Comparison of ENCODE assay signal across 2 cellular contexts in the genomic region with DNA sequence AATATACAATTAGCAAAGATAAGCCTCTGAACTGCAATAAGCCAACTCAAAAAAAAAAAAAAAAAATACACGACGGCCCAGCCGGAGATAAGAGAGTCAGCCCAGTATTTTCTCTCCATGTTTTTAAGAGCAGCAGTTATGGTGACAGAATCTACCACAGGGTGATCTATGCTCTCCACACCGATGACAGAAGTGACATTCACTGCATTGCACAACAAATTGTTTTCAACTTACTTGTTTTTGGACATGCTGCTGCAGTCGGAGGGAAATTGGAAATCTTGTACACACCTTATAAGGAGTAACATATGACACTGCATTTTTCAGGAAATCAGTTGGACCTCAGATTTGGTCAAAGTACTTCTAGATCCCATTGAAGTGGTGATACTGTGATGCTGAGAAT.
A peak's percentile ranks its signal among the peaks of the same experiment; 100 is the strongest.
TF ChIP-seq lines count a peak whose summit lies in the region.

No MANE protein-coding gene starts in this region.

TF ChIP-seq in WTC11, 78 proteins besides CTCF, POLR2A, EP300 and RAD21:
- TF ChIP-seq TP53 (CRISPR knock-in tag; IDR thresholded peaks at IDR 0.05) = no peak
- no peak for TF ChIP-seq ZNF396 (CRISPR knock-in tag; IDR thresholded peaks at IDR 0.05; ENCODE audit: borderline replicate concordance)
- TF ChIP-seq GABPB1 (CRISPR knock-in tag; IDR thresholded peaks at IDR 0.05) = peak; percentile 84
- TF ChIP-seq NR1H2 (CRISPR knock-in tag; IDR thresholded peaks at IDR 0.05) = no peak
- TF ChIP-seq ZNF423 (CRISPR knock-in tag; IDR thresholded peaks at IDR 0.05) = no peak

TF ChIP-seq in HepG2, 621 proteins besides CTCF, POLR2A, EP300 and RAD21 (continues in another document):
- TF ChIP-seq U2AF1 (optimal IDR thresholded peaks at IDR 0.05; ENCODE audit: low read depth, low read length) = no peak
- no peak for TF ChIP-seq SMAD9 (CRISPR knock-in tag; IDR thresholded peaks at IDR 0.05)
- TF ChIP-seq ZNF354B (CRISPR knock-in tag; IDR thresholded peaks at IDR 0.05) = no peak
- no peak for TF ChIP-seq ZNF891 (CRISPR knock-in tag; IDR thresholded peaks at IDR 0.05)
- TF ChIP-seq THAP11 (CRISPR knock-in tag; IDR thresholded peaks at IDR 0.05) = peak; percentile 62; the same call in 1 of the 2 replicates
- TF ChIP-seq GATAD1 (CRISPR knock-in tag; IDR thresholded peaks at IDR 0.05) = peak; percentile 34; the same call in 1 of the 2 replicates
- TF ChIP-seq, protein P1, sequence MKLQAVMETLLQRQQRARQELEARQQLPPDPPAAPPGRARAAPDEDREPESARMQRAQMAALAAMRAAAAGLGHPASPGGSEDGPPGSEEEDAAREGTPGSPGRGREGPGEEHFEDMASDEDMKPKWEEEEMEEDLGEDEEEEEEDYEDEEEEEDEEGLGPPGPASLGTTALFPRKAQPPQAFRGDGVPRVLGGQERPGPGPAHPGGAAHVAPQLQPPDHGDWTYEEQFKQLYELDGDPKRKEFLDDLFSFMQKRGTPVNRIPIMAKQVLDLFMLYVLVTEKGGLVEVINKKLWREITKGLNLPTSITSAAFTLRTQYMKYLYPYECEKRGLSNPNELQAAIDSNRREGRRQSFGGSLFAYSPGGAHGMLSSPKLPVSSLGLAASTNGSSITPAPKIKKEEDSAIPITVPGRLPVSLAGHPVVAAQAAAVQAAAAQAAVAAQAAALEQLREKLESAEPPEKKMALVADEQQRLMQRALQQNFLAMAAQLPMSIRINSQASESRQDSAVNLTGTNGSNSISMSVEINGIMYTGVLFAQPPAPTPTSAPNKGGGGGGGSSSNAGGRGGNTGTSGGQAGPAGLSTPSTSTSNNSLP (IDR thresholded peaks at IDR 0.05; ENCODE audit: low read depth, low read length) = peak; percentile 53; the same call in 1 of the 2 replicates
- TF ChIP-seq ZNF343 (CRISPR knock-in tag; IDR thresholded peaks at IDR 0.05) = no peak
- TF ChIP-seq, protein P2, sequence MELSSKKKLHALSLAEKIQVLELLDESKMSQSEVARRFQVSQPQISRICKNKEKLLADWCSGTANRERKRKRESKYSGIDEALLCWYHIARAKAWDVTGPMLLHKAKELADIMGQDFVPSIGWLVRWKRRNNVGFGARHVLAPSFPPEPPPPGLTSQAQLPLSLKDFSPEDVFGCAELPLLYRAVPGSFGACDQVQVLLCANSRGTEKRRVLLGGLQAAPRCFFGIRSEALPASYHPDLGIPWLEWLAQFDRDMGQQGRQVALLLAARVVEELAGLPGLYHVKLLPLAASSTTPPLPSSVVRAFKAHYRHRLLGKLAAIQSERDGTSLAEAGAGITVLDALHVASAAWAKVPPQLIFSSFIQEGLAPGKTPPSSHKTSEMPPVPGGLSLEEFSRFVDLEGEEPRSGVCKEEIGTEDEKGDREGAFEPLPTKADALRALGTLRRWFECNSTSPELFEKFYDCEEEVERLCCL (CRISPR knock-in tag; IDR thresholded peaks at IDR 0.05; ENCODE audit: borderline replicate concordance) = no peak
- TF ChIP-seq FOXA3 (CRISPR knock-in tag; IDR thresholded peaks at IDR 0.05) = peak; percentile 89
- TF ChIP-seq, protein P3, sequence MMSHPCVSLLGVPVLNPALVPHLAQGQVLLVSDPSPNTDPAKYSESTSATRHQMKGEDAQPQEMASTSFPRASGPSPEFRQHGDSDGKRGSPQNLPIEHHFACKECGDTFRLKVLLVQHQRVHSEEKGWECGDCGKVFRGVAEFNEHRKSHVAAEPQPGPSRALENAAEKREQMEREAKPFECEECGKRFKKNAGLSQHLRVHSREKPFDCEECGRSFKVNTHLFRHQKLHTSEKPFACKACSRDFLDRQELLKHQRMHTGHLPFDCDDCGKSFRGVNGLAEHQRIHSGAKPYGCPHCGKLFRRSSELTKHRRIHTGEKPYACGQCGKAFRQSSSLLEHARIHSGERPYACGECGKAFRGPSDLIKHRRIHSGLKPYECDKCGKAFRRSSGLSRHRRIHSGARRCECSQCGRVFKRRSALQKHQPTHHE (CRISPR knock-in tag; IDR thresholded peaks at IDR 0.05; ENCODE audit: borderline replicate concordance) = no peak
- no peak for TF ChIP-seq ZNF709 (CRISPR knock-in tag; IDR thresholded peaks at IDR 0.05)
- TF ChIP-seq ZNF331 (CRISPR knock-in tag; IDR thresholded peaks at IDR 0.05) = peak; percentile 80; the same call in 1 of the 2 replicates
- no peak for TF ChIP-seq ZNF333 (CRISPR knock-in tag; IDR thresholded peaks at IDR 0.05; ENCODE audit: borderline replicate concordance)
- TF ChIP-seq FIP1L1 (IDR thresholded peaks at IDR 0.05; ENCODE audit: borderline replicate concordance, insufficient read depth, low read depth, low read length) = no peak
- no peak for TF ChIP-seq ZNF383 (CRISPR knock-in tag; IDR thresholded peaks at IDR 0.05; ENCODE audit: borderline replicate concordance)
- TF ChIP-seq, protein P4, sequence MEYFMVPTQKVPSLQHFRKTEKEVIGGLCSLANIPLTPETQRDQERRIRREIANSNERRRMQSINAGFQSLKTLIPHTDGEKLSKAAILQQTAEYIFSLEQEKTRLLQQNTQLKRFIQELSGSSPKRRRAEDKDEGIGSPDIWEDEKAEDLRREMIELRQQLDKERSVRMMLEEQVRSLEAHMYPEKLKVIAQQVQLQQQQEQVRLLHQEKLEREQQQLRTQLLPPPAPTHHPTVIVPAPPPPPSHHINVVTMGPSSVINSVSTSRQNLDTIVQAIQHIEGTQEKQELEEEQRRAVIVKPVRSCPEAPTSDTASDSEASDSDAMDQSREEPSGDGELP (IDR thresholded peaks at IDR 0.05; ENCODE audit: borderline replicate concordance, low read depth) = peak; percentile 70; the same call in 1 of the 2 replicates
- peak; percentile 59; the same call in 1 of the 2 replicates for TF ChIP-seq ZNF205 (CRISPR knock-in tag; IDR thresholded peaks at IDR 0.05)
- no peak for TF ChIP-seq ATRX (CRISPR knock-in tag; IDR thresholded peaks at IDR 0.05; ENCODE audit: borderline replicate concordance)
- no peak; the same call in 1 of the 2 replicates for TF ChIP-seq SPEN (CRISPR knock-in tag; IDR thresholded peaks at IDR 0.05; ENCODE audit: low read depth)
- no peak for TF ChIP-seq HNRNPLL (IDR thresholded peaks at IDR 0.05; ENCODE audit: low read depth, low read length, poor library complexity, severe bottlenecking)
- no peak for TF ChIP-seq ZNF780A (CRISPR knock-in tag; IDR thresholded peaks at IDR 0.05)
- TF ChIP-seq HOXA7 (CRISPR knock-in tag; IDR thresholded peaks at IDR 0.05) = no peak
- TF ChIP-seq AHR (CRISPR knock-in tag; IDR thresholded peaks at IDR 0.05) = no peak
- TF ChIP-seq ZBTB21 (CRISPR knock-in tag; IDR thresholded peaks at IDR 0.05) = no peak
- TF ChIP-seq, protein P5, sequence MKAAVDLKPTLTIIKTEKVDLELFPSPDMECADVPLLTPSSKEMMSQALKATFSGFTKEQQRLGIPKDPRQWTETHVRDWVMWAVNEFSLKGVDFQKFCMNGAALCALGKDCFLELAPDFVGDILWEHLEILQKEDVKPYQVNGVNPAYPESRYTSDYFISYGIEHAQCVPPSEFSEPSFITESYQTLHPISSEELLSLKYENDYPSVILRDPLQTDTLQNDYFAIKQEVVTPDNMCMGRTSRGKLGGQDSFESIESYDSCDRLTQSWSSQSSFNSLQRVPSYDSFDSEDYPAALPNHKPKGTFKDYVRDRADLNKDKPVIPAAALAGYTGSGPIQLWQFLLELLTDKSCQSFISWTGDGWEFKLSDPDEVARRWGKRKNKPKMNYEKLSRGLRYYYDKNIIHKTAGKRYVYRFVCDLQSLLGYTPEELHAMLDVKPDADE (CRISPR knock-in tag; IDR thresholded peaks at IDR 0.05) = no peak
- TF ChIP-seq ZFY (CRISPR knock-in tag; IDR thresholded peaks at IDR 0.05) = no peak
- no peak for TF ChIP-seq ZNF569 (CRISPR knock-in tag; IDR thresholded peaks at IDR 0.05; ENCODE audit: borderline replicate concordance)
- TF ChIP-seq MEIS1 (CRISPR knock-in tag; IDR thresholded peaks at IDR 0.05; ENCODE audit: borderline replicate concordance) = peak; percentile 73; the same call in 1 of the 2 replicates
- TF ChIP-seq, protein P6, sequence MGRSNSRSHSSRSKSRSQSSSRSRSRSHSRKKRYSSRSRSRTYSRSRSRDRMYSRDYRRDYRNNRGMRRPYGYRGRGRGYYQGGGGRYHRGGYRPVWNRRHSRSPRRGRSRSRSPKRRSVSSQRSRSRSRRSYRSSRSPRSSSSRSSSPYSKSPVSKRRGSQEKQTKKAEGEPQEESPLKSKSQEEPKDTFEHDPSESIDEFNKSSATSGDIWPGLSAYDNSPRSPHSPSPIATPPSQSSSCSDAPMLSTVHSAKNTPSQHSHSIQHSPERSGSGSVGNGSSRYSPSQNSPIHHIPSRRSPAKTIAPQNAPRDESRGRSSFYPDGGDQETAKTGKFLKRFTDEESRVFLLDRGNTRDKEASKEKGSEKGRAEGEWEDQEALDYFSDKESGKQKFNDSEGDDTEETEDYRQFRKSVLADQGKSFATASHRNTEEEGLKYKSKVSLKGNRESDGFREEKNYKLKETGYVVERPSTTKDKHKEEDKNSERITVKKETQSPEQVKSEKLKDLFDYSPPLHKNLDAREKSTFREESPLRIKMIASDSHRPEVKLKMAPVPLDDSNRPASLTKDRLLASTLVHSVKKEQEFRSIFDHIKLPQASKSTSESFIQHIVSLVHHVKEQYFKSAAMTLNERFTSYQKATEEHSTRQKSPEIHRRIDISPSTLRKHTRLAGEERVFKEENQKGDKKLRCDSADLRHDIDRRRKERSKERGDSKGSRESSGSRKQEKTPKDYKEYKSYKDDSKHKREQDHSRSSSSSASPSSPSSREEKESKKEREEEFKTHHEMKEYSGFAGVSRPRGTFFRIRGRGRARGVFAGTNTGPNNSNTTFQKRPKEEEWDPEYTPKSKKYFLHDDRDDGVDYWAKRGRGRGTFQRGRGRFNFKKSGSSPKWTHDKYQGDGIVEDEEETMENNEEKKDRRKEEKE (IDR thresholded peaks at IDR 0.05) = no peak
- peak; percentile 41; the same call in 1 of the 2 replicates for TF ChIP-seq ZMYM4 (CRISPR knock-in tag; IDR thresholded peaks at IDR 0.05)
- TF ChIP-seq, protein P7, sequence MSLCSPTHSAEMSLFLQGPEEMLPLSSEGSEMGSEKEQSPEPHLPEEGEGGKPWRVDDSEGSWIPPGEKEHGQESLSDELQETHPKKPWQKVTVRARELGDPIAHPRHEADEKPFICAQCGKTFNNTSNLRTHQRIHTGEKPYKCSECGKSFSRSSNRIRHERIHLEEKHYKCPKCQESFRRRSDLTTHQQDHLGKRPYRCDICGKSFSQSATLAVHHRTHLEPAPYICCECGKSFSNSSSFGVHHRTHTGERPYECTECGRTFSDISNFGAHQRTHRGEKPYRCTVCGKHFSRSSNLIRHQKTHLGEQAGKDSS (CRISPR knock-in tag; IDR thresholded peaks at IDR 0.05; ENCODE audit: borderline replicate concordance, low read depth) = no peak
- no peak for TF ChIP-seq JARID2 (CRISPR knock-in tag; IDR thresholded peaks at IDR 0.05; ENCODE audit: insufficient replicate concordance)
- no peak for TF ChIP-seq ZNF225 (CRISPR knock-in tag; IDR thresholded peaks at IDR 0.05)
- TF ChIP-seq SP1 (IDR thresholded peaks at IDR 0.05) = no peak
- no peak for TF ChIP-seq SP1 (CRISPR knock-in tag; IDR thresholded peaks at IDR 0.05)
- no peak for TF ChIP-seq WIZ (CRISPR knock-in tag; IDR thresholded peaks at IDR 0.05)
- TF ChIP-seq NFYB (CRISPR knock-in tag; IDR thresholded peaks at IDR 0.05) = no peak
- TF ChIP-seq FOXK2 (IDR thresholded peaks at IDR 0.05) = peak; percentile 54; the same call in 1 of the 2 replicates
- TF ChIP-seq, protein P8, sequence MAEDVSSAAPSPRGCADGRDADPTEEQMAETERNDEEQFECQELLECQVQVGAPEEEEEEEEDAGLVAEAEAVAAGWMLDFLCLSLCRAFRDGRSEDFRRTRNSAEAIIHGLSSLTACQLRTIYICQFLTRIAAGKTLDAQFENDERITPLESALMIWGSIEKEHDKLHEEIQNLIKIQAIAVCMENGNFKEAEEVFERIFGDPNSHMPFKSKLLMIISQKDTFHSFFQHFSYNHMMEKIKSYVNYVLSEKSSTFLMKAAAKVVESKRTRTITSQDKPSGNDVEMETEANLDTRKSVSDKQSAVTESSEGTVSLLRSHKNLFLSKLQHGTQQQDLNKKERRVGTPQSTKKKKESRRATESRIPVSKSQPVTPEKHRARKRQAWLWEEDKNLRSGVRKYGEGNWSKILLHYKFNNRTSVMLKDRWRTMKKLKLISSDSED (CRISPR knock-in tag; IDR thresholded peaks at IDR 0.05) = no peak
- TF ChIP-seq, protein P9, sequence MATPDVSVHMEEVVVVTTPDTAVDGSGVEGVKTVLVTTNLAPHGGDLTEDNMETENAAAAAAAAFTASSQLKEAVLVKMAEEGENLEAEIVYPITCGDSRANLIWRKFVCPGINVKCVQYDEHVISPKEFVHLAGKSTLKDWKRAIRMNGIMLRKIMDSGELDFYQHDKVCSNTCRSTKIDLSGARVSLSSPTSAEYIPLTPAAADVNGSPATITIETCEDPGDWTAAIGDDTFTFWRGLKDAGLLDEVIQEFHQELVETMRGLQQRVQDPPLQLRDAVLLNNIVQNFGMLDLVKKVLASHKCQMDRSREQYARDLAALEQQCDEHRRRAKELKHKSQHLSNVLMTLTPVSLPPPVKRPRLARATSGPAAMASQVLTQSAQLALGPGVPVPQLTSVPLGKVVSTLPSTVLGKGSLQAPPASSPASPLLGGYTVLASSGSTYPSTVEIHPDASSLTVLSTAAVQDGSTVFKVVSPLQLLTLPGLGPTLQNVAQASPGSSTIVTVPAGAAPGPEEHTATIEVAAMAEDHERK (CRISPR knock-in tag; IDR thresholded peaks at IDR 0.05; ENCODE audit: low read depth) = no peak
- TF ChIP-seq ZFP41 (CRISPR knock-in tag; IDR thresholded peaks at IDR 0.05; ENCODE audit: borderline replicate concordance) = no peak
- TF ChIP-seq, protein P10, sequence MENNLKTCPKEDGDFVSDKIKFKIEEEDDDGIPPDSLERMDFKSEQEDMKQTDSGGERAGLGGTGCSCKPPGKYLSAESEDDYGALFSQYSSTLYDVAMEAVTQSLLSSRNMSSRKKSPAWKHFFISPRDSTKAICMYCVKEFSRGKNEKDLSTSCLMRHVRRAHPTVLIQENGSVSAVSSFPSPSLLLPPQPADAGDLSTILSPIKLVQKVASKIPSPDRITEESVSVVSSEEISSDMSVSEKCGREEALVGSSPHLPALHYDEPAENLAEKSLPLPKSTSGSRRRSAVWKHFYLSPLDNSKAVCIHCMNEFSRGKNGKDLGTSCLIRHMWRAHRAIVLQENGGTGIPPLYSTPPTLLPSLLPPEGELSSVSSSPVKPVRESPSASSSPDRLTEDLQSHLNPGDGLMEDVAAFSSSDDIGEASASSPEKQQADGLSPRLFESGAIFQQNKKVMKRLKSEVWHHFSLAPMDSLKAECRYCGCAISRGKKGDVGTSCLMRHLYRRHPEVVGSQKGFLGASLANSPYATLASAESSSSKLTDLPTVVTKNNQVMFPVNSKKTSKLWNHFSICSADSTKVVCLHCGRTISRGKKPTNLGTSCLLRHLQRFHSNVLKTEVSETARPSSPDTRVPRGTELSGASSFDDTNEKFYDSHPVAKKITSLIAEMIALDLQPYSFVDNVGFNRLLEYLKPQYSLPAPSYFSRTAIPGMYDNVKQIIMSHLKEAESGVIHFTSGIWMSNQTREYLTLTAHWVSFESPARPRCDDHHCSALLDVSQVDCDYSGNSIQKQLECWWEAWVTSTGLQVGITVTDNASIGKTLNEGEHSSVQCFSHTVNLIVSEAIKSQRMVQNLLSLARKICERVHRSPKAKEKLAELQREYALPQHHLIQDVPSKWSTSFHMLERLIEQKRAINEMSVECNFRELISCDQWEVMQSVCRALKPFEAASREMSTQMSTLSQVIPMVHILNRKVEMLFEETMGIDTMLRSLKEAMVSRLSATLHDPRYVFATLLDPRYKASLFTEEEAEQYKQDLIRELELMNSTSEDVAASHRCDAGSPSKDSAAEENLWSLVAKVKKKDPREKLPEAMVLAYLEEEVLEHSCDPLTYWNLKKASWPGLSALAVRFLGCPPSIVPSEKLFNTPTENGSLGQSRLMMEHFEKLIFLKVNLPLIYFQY (CRISPR knock-in tag; IDR thresholded peaks at IDR 0.05; ENCODE audit: borderline replicate concordance) = peak; percentile 56; the same call in 1 of the 2 replicates
- no peak for TF ChIP-seq ZNF138 (CRISPR knock-in tag; IDR thresholded peaks at IDR 0.05; ENCODE audit: low read depth)
- 0 out of 2 replicates have a peak, but pooled peaks have one; percentile 22 for TF ChIP-seq ZSCAN29 (CRISPR knock-in tag; conservative IDR thresholded peaks at IDR 0.05)
- no peak for TF ChIP-seq ZNF7 (CRISPR knock-in tag; IDR thresholded peaks at IDR 0.05)
- TF ChIP-seq ZNF556 (CRISPR knock-in tag; IDR thresholded peaks at IDR 0.05; ENCODE audit: borderline replicate concordance) = peak; percentile 39; the same call in 1 of the 2 replicates
